ENCODE assay signal across 1 cellular context in the genomic region with DNA sequence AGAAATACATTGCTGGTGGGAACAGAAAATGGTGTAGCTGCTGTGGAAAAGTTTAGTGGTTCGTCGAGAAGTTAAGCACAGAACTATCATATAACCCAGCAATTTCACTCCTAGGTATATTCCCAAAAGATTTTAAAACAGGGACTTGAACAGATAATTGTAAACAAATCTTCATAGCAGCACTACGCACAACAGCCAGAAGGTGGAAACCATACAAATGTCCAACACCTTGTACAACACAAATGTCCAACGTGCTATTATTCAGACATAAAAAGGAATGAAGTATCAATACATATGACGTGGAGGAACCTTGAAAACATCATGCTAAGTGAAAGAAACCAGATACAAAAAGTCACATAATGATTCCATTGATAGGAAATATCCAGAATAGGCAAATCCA.
TF ChIP-seq lines count a peak whose summit lies in the region.

No MANE protein-coding gene starts in this region.

TF ChIP-seq in SK-N-SH, 30 proteins besides CTCF, POLR2A, EP300 and RAD21 (continued from another document):
- no peak for TF ChIP-seq ELF1 (IDR thresholded peaks at IDR 0.05)
- TF ChIP-seq, protein P1, sequence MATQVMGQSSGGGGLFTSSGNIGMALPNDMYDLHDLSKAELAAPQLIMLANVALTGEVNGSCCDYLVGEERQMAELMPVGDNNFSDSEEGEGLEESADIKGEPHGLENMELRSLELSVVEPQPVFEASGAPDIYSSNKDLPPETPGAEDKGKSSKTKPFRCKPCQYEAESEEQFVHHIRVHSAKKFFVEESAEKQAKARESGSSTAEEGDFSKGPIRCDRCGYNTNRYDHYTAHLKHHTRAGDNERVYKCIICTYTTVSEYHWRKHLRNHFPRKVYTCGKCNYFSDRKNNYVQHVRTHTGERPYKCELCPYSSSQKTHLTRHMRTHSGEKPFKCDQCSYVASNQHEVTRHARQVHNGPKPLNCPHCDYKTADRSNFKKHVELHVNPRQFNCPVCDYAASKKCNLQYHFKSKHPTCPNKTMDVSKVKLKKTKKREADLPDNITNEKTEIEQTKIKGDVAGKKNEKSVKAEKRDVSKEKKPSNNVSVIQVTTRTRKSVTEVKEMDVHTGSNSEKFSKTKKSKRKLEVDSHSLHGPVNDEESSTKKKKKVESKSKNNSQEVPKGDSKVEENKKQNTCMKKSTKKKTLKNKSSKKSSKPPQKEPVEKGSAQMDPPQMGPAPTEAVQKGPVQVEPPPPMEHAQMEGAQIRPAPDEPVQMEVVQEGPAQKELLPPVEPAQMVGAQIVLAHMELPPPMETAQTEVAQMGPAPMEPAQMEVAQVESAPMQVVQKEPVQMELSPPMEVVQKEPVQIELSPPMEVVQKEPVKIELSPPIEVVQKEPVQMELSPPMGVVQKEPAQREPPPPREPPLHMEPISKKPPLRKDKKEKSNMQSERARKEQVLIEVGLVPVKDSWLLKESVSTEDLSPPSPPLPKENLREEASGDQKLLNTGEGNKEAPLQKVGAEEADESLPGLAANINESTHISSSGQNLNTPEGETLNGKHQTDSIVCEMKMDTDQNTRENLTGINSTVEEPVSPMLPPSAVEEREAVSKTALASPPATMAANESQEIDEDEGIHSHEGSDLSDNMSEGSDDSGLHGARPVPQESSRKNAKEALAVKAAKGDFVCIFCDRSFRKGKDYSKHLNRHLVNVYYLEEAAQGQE (IDR thresholded peaks at IDR 0.05; ENCODE audit: low read depth, low read length): no peak
- TF ChIP-seq EZH2phosphoT487 (IDR thresholded peaks at IDR 0.05; ENCODE audit: borderline replicate concordance, low read depth): no peak
- no peak for TF ChIP-seq FOXJ3 (CRISPR knock-in tag; IDR thresholded peaks at IDR 0.05)
